11 cellular contexts compared by ENCODE assay signal in the genomic region with DNA sequence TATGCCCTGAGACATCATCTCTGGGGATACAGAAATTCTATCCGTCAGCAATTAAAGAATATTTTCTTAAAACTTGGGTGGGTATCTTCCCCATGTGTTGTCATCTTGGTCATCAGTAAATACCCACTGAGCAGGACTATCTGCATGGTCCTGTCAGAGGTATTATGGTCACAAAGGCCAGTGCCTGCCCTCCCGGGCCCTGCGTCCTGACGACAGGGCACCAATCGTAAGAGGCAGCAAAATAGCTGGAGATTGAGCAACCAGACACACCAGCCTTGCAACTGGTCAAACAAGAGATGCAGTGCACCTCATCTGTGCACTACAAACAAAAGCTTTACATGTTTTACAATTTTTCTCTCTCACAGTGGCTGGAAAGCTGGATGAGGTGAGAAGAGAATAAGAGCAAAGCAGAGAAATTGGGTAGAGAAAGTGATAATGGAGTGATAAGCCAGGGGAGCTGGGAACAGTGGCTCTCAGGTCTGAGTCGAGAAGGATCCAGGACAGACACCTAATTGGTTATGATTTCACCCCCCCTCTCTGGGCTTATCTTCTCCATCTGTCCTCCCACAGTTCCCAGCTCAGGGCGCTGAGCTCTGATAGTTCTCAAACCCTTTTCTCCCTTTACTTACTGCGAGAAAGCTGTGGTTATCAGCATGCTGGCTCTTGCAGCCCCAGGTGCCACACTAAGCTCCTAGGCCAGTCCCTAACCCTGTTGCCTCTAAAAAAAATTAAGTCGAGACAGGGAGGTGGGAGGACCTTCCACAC. TPM values are rescaled to one million over a fixed set of nuclear protein-coding genes. Genes with fewer than 3 reads are reported as not detected.
DNase-seq lines count a peak whose midpoint lies in the region; FAIRE-seq and TF ChIP-seq lines count a peak whose summit lies in the region.
"Had no signal": no experiment of that assay in that cellular context is flagged by ENCODE, and none has a peak within 500 bp of the region (broad histone marks: within the 10 kb centered on the region; RNA-seq: fewer than 3 reads in every experiment).

No MANE protein-coding gene starts in this region.

- no peak overlapping the region for H3K23ac ChIP-seq in H1 (ENCODE audit: insufficient read length)

- CTCF ChIA-PET in H1 (lab: Charles Lee; ENCODE audit: partially characterized antibody) = interaction anchor here (0.7 to 8.9 kb wide), 23 partner anchors 10 to 290 kb away, joined by 3 to 229 read pairs (median 5); partner anchors contain the start of gene SRP9

- no peak overlapping the region for H4K5ac ChIP-seq in H1 (ENCODE audit: insufficient read length, low read depth, low read length)

- H3K4ac ChIP-seq in H1 (replicated peaks; ENCODE audit: insufficient read length, low read depth, low read length) = no peak overlapping the region

- H2BK120ac ChIP-seq in H1 (replicated peaks; ENCODE audit: low read depth, low read length) = no peak overlapping the region

- no peaks in the 10 kb centered on the region; a peak in 1 of 7 replicates for H3K27me3 ChIP-seq in H1 (replicated peaks in 1 of 4; ENCODE audit: control insufficient read depth in 3 of 4, extremely low read depth in 1 of 4, insufficient read depth in 3 of 4, low read length in 3 of 4)

- H3K9ac ChIP-seq in H1 (replicated peaks in 1 of 4; ENCODE audit: extremely low read depth in 1 of 4, low read depth in 3 of 4, low read length in 3 of 4) = no peak overlapping the region

- no peak for TF ChIP-seq RAD21 in H1 (IDR thresholded peaks at IDR 0.05 in 1 of 2, conservative IDR thresholded peaks at IDR 0.05 in 1 of 2; ENCODE audit: low read depth in 2 of 2, low read length in 2 of 2)

- H3K36me3 ChIP-seq in H1 (ENCODE audit: control insufficient read depth in 2 of 4, insufficient read depth in 4 of 4, low read length in 3 of 4) = no peaks in the 10 kb centered on the region

- no peak overlapping the region for H3K14ac ChIP-seq in H1 (ENCODE audit: insufficient read length)

- no peak overlapping the region for H3K4me3 ChIP-seq in H1 (ENCODE audit: extremely low read depth in 1 of 4, insufficient read depth in 2 of 4, low read depth in 3 of 4, low read length in 4 of 4)

- H2AK5ac ChIP-seq in H1 (ENCODE audit: low read depth, low read length) = no peak overlapping the region

- H3K9me3 ChIP-seq in H1 (ENCODE audit: insufficient read depth in 2 of 2, low read depth in 1 of 2, low read length in 1 of 2) = no peaks in the 10 kb centered on the region

- TF ChIP-seq CTCF in H1 (IDR thresholded peaks at IDR 0.05; ENCODE audit: control extremely low read depth in 1 of 3, insufficient read depth in 1 of 3, low read depth in 1 of 3, low read length in 3 of 3) = no peak

- no peak overlapping the region for H3K18ac ChIP-seq in H1 (ENCODE audit: extremely low read depth, low read length)

- DNase-seq in NCI-H1694 treated with DMSO at 0.1 percent for 48 hours (lab: John Stamatoyannopoulos, UW) (peak; percentile 30), NCI-H1694 (lab: John Stamatoyannopoulos, UW) (no peak), NCI-H524 treated with DMSO at 0.1 percent for 48 hours (lab: John Stamatoyannopoulos, UW) (peak; percentile 73), H1 (ENCODE audit: low read depth in 1 of 2, low spot score in 2 of 2) (peak in 1 of 2 experiments; percentile 37), retina (peak; percentile 27), glomerular visceral epithelial cell (ENCODE audit: extremely low spot score) (no peak)
- no peak for DNase-seq in central memory CD4-positive, alpha-beta T cell
- no peak for DNase-seq in stimulated activated CD4-positive, alpha-beta T cell treated with anti-CD3 and anti-CD28 coated beads, Interleukin-2, amount 100 ng/mL, for 48 hours
- DNase-seq: 8988T; activated CD4-positive, alpha-beta T cell treated with anti-CD3 and anti-CD28 coated beads for 36 hours; Calu3 had no signal

- WGBS in H1 (ENCODE audit: extremely low coverage in 1 of 2, insufficient coverage in 1 of 2, insufficient read length in 1 of 2, insufficient replicate concordance in 2 of 2, low coverage in 1 of 2, low lambda C conversion rate in 2 of 2, missing lambda C conversion rate in 1 of 2), 2 experiments = 92% methylated on average over 9 of the region's 9 CpGs; no CpG with 5 or more reads in 1 of the 2 experiments

- FAIRE-seq in H1 (lab: Jason Lieb, UNC) = no peak

- peaks cover 4 to 12% (median 10%) of the 10 kb centered on the region in 4 experiments; a peak in 5 of 7 replicates for H3K4me1 ChIP-seq in H1 (replicated peaks in 1 of 4; ENCODE audit: control insufficient read depth in 3 of 4, insufficient read depth in 4 of 4, low read length in 3 of 4)

- no peak overlapping the region for H4K8ac ChIP-seq in H1 (ENCODE audit: extremely low read depth, insufficient read depth, low read length)

- H3K79me1 ChIP-seq in H1 (ENCODE audit: low read depth, low read length) = no peaks in the 10 kb centered on the region

- peak overlapping the region; percentile 62; the same call in 1 of the 2 replicates for H2BK5ac ChIP-seq in H1 (ENCODE audit: low read depth, low read length)

- no peak overlapping the region for H2BK15ac ChIP-seq in H1 (ENCODE audit: low read length)

- no peak overlapping the region for H3K4me2 ChIP-seq in H1 (ENCODE audit: insufficient read depth in 1 of 2, low read depth in 2 of 2, low read length in 2 of 2)

- no peaks in the 10 kb centered on the region for H4K20me1 ChIP-seq in H1 (replicated peaks in 1 of 2; ENCODE audit: control insufficient read depth in 1 of 2, insufficient read depth in 2 of 2, low read length in 2 of 2)

- H2BK20ac ChIP-seq in H1 (ENCODE audit: low read length) = peak overlapping the region; percentile 67; the same call in 1 of the 2 replicates

- no peak overlapping the region for H3K27ac ChIP-seq in H1 (ENCODE audit: low read depth, low read length)

- no peaks in the 10 kb centered on the region for H3K79me2 ChIP-seq in H1 (ENCODE audit: control insufficient read depth in 1 of 2, insufficient read depth in 2 of 2, low read length in 2 of 2)

- no peak overlapping the region for H4K91ac ChIP-seq in H1 (replicated peaks; ENCODE audit: insufficient read length, low read length)

- 0 out of 2 replicates have a peak, but pooled peaks cover 2% of the 10 kb centered on the region for H3K23me2 ChIP-seq in H1 (ENCODE audit: low read depth, low read length)

- H2AFZ ChIP-seq in H1 (ENCODE audit: low read length) = no peak overlapping the region

- no peak for TF ChIP-seq EP300 in H1 (IDR thresholded peaks at IDR 0.05; ENCODE audit: borderline replicate concordance in 1 of 2, low read depth in 2 of 2, low read length in 2 of 2)

- peak overlapping the region; percentile 83; the same call in 1 of the 2 replicates for H2BK12ac ChIP-seq in H1 (ENCODE audit: low read depth, low read length)

- H3K56ac ChIP-seq in H1 (replicated peaks; ENCODE audit: insufficient read length, low read depth, low read length) = no peak overlapping the region

- TF ChIP-seq POLR2A in H1 (IDR thresholded peaks at IDR 0.05; ENCODE audit: control extremely low read depth in 1 of 2, low read depth in 2 of 2, low read length in 2 of 2) = no peak

- POLR2A ChIA-PET in H1 (lab: Charles Lee; ENCODE audit: partially characterized antibody) = interaction anchor here (0.6 to 2.4 kb wide), 10 partner anchors 9 to 294 kb away, joined by 3 to 10 read pairs (median 4); partner anchors contain the start of genes ENAH, EPHX1, H3-3A and SRP9

TF ChIP-seq in H1, 55 proteins besides CTCF, POLR2A, EP300 and RAD21 (continues in another document):
- no peak for TF ChIP-seq SUZ12 (IDR thresholded peaks at IDR 0.05; ENCODE audit: low read length)
- no peak for TF ChIP-seq CHD2 (IDR thresholded peaks at IDR 0.05; ENCODE audit: low read length)
- TF ChIP-seq GTF2F1 (IDR thresholded peaks at IDR 0.05; ENCODE audit: borderline replicate concordance, low read depth, low read length) = no peak
- no peak for TF ChIP-seq CHD1 (IDR thresholded peaks at IDR 0.05; ENCODE audit: low read depth, low read length)
- TF ChIP-seq POLR2AphosphoS5 (IDR thresholded peaks at IDR 0.05; ENCODE audit: low read depth, low read length) = no peak
- no peak for TF ChIP-seq RFX5 (IDR thresholded peaks at IDR 0.05; ENCODE audit: borderline replicate concordance, low read depth, low read length)
- no peak for TF ChIP-seq SAP30 (IDR thresholded peaks at IDR 0.05; ENCODE audit: insufficient read depth, insufficient replicate concordance, low read length)
- no peak for TF ChIP-seq SP2 (IDR thresholded peaks at IDR 0.05; ENCODE audit: low read length)
- no peak for TF ChIP-seq ZNF274 (IDR thresholded peaks at IDR 0.05; ENCODE audit: borderline replicate concordance, extremely low read depth, low read length)
- TF ChIP-seq YY1 (IDR thresholded peaks at IDR 0.05; ENCODE audit: low read depth, low read length) = no peak
- TF ChIP-seq TAF7 (optimal IDR thresholded peaks at IDR 0.05; ENCODE audit: borderline replicate concordance, low read depth, low read length) = no peak
- TF ChIP-seq CREB1 (IDR thresholded peaks at IDR 0.05) = no peak
- no peak for TF ChIP-seq TEAD4 (IDR thresholded peaks at IDR 0.05; ENCODE audit: low read depth, low read length)
- no peak for TF ChIP-seq HDAC6 (IDR thresholded peaks at IDR 0.05; ENCODE audit: low read depth, low read length)

RNA-seq across cellular contexts. Expression of gene SRP9, which starts 8.8 kb away (rescaled TPM):
- total RNA-seq in H1 (2021; fragmentation: NEBNext Ultra II Directional; extraction: Animal tissue kit (Norgen Biotek cat#: 25700)) = 446 and 448 TPM in 2 replicates
- 342 and 572 TPM in 2 replicates for polyA plus RNA-seq in H1 (2011; rRNA removed)
- polyA plus RNA-seq in H1 (2011; cell fraction: cytosol; rRNA removed) = 639 TPM
- 94.4 TPM for polyA plus RNA-seq in H1 (2011; cell fraction: nucleus; rRNA removed)
- 256 to 682 TPM (median 537 TPM) in 4 replicates for polyA plus RNA-seq in H1 (2012, experiment 1 of 2)
- 59.1 TPM for polyA plus RNA-seq in H1 (2012, experiment 2 of 2)
- 274 TPM for polyA plus RNA-seq in H1 (2013, experiment 1 of 2)
- 272 TPM for polyA plus RNA-seq in H1 (2013, experiment 2 of 2)
- 150 and 182 TPM in 2 replicates for polyA minus RNA-seq in H1 (2011; rRNA and poly(A)+ RNA removed)
- polyA minus RNA-seq in H1 (2011; cell fraction: cytosol; rRNA and poly(A)+ RNA removed) = 259 TPM
- 78.2 TPM for polyA minus RNA-seq in H1 (2011; cell fraction: nucleus; rRNA and poly(A)+ RNA removed)

RNA-seq across cellular contexts. Expression of gene EPHX1, which starts 41.1 kb away (rescaled TPM):
- 79.1 and 80.0 TPM in 2 replicates for total RNA-seq in H1 (2021; fragmentation: NEBNext Ultra II Directional; extraction: Animal tissue kit (Norgen Biotek cat#: 25700))
- polyA plus RNA-seq in H1 (2011; rRNA removed) = 45.3 and 47.6 TPM in 2 replicates
- 23.5 TPM for polyA plus RNA-seq in H1 (2011; cell fraction: cytosol; rRNA removed)
- 50.9 TPM for polyA plus RNA-seq in H1 (2011; cell fraction: nucleus; rRNA removed)
- 87.4 to 98.2 TPM (median 91.4 TPM) in 4 replicates for polyA plus RNA-seq in H1 (2012, experiment 1 of 2)
- 157 TPM for polyA plus RNA-seq in H1 (2012, experiment 2 of 2)
- polyA plus RNA-seq in H1 (2013, experiment 1 of 2) = 157 TPM
- 166 TPM for polyA plus RNA-seq in H1 (2013, experiment 2 of 2)
- polyA minus RNA-seq in H1 (2011; rRNA and poly(A)+ RNA removed) = 30.1 and 31.7 TPM in 2 replicates
- polyA minus RNA-seq in H1 (2011; cell fraction: cytosol; rRNA and poly(A)+ RNA removed) = 19.2 TPM
- 22.1 TPM for polyA minus RNA-seq in H1 (2011; cell fraction: nucleus; rRNA and poly(A)+ RNA removed)

Comparison
In these comparisons a context has a peak if more than half of its experiments do, and no peak if none do; other contexts are left out.
1. DNase-seq: peak in NCI-H1694 treated with DMSO at 0.1 percent for 48 hours (single experiment), NCI-H524 treated with DMSO at 0.1 percent for 48 hours (single experiment) and retina (single experiment); none in NCI-H1694 (single experiment), central memory CD4-positive, alpha-beta T cell (single experiment), glomerular visceral epithelial cell (single experiment) and stimulated activated CD4-positive, alpha-beta T cell treated with anti-CD3 and anti-CD28 coated beads, Interleukin-2, amount 100 ng/mL, for 48 hours (0 of 2).